In the genomic region with DNA sequence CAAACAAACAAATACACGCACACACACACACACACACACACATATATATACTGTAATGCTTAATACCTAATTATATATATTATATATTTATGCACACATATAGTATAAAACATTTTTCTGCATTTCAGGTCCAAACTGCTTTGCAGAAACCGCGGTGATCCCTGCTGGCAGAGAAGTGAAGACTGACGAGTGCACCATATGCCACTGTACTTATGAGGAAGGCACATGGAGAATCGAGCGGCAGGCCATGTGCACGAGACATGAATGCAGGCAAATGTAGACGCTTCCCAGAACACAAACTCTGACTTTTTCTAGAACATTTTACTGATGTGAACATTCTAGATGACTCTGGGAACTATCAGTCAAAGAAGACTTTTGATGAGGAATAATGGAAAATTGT, we compare ENCODE assay signal across 23 cellular contexts.
"Had no signal": no experiment of that assay in that cellular context is flagged by ENCODE, and none has a peak within 500 bp of the region (broad histone marks: within the 10 kb centered on the region; RNA-seq: fewer than 3 reads in every experiment).

No MANE protein-coding gene starts in this region.

- H3K36me3 ChIP-seq: gastrocnemius medialis, lower lobe of right lung, sigmoid colon, thoracic aorta, tibial nerve, upper lobe of left lung had no signal

- H3K27ac ChIP-seq: epithelial cell of prostate, gastrocnemius medialis, lower lobe of right lung, psoas muscle, sigmoid colon, thoracic aorta, tibial nerve, upper lobe of left lung had no signal

- FAIRE-seq: keratinocyte, urothelium cell line had no signal

- H3K27me3 ChIP-seq: gastrocnemius medialis, sigmoid colon, tibial nerve, upper lobe of left lung had no signal

- H3K4me3 ChIP-seq: gastrocnemius medialis, lower lobe of right lung, psoas muscle, sigmoid colon, thoracic aorta, tibial nerve, upper lobe of left lung had no signal

- ATAC-seq: esophagus mucosa; gastrocnemius medialis; left ventricle myocardium superior; lower lobe of right lung; naive thymus-derived CD8-positive, alpha-beta T cell; psoas muscle; right cardiac atrium; stimulated activated memory B cell treated with anti-CD40 and anti-IgM and Interleukin-4, amounts not matched to agents 10 μg/mL and 1 μg/mL and 100 μg/mL, for 72 hours; stimulated activated naive CD8-positive, alpha-beta T cell treated with anti-CD3 and anti-CD28 coated beads, Interleukin-15, Interleukin-2, amounts not matched to agents 100 U/mL and 50 U/mL, for 24 hours had no signal

- DNase-seq: effector CD8-positive, alpha-beta T cell; endodermal cell; foreskin fibroblast; gastrocnemius medialis; head of caudate nucleus; left ventricle myocardium superior; lower lobe of right lung; naive thymus-derived CD8-positive, alpha-beta T cell; nephron progenitor cell; nucleus accumbens; psoas muscle; right cardiac atrium; sigmoid colon; stimulated activated CD4-positive, alpha-beta T cell treated with anti-CD3 and anti-CD28 coated beads, Interleukin-4, amount 100 ng/mL, for 4 hours; stimulated activated naive CD8-positive, alpha-beta T cell treated with anti-CD3 and anti-CD28 coated beads, Interleukin-15, Interleukin-2, amounts not matched to agents 100 U/mL and 50 U/mL, for 24 hours; upper lobe of left lung had no signal

- H3K9me3 ChIP-seq: gastrocnemius medialis, lower lobe of right lung, psoas muscle, sigmoid colon, thoracic aorta, tibial nerve, upper lobe of left lung had no signal

- H3K4me1 ChIP-seq: gastrocnemius medialis, lower lobe of right lung, psoas muscle, sigmoid colon, tibial nerve, upper lobe of left lung had no signal
